In the genomic region with DNA sequence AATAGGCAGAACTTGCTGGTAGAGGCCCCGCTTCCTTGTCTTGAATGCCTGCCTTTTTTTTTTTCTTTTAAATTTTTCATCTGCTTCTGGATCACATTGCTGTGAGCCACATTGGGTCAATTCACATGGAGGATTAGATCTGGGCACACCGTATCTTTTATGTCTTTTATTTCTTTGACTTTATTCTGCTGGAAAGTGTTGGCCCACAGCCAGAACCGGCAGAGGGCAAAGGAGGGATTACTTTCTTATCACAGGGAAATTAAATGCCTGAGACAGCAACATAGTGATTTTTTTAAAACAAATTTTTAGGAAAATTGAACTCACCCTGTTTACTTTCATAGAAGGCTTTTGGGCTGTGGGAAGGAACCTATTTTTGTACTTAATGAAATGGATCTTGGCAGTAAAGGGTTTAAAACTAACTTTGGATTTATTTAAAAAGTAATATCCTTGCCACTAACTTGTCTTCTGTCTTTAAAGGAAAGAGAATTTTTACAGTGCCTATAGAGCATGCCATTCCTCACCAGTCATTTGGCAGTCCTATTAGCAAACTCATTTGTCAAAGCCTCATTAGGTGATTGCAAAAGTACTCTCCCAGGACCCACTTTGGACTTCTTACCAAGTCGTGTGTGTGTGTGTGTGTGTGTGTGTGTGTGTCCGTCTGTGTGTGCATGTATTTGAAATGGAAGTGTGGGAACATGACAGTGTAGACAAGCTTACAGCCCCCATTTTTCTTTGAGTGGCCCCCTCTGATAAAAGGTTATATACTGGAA, we compare ENCODE assay signal across 27 cellular contexts.
DNase-seq lines count a peak whose midpoint lies in the region; ATAC-seq, FAIRE-seq and TF ChIP-seq lines count a peak whose summit lies in the region.
"Had no signal": no experiment of that assay in that cellular context is flagged by ENCODE, and none has a peak within 500 bp of the region (broad histone marks: within the 10 kb centered on the region; RNA-seq: fewer than 3 reads in every experiment).

No MANE protein-coding gene starts in this region.

- H3K4me1 Mint-ChIP-seq in HFFc6 (ENCODE audit: low read depth) (no peaks in the 10 kb centered on the region), astrocyte (ENCODE audit: low read depth, unreplicated experiment) (no peaks in the 10 kb centered on the region), progenitor cell of endocrine pancreas (ENCODE audit: low read depth) (peaks cover 56% of the 10 kb centered on the region)
- H3K4me1 Mint-ChIP-seq in activated T-helper 2 cell treated with anti-CD3 and anti-CD28 coated beads, Interferon-gamma antibody, Interleukin-2, Interleukin-4, amounts not matched to agents 10 μg/mL and 5 μg/mL and 100 μg/mL, durations not matched to agents 14 hours and 24 hours and 36 hours (ENCODE audit: low read depth) = no peaks in the 10 kb centered on the region
- H3K4me1 Mint-ChIP-seq: activated T-helper 17 cell treated with anti-CD3 and anti-CD28 coated beads, Interleukin-2, amount 50 U/mL, for 72 hours; B cell had no signal

- no peak overlapping the region for H3K4me3 ChIP-seq in astrocyte (ENCODE audit: insufficient read depth, low read depth, low read length)
- H3K4me3 ChIP-seq in fibroblast of pulmonary artery (replicated peaks; ENCODE audit: low read depth, low read length) = no peak overlapping the region
- H3K4me3 ChIP-seq in lower lobe of right lung = no peak overlapping the region
- H3K4me3 ChIP-seq in HepG2 (replicated peaks in 1 of 3; ENCODE audit: insufficient read depth in 1 of 3, low read depth in 2 of 3, low read length in 3 of 3) = no peak overlapping the region
- H3K4me3 ChIP-seq: neural progenitor cell had no signal

- H3K4me1 ChIP-seq in astrocyte (ENCODE audit: insufficient read depth, low read length) (no peaks in the 10 kb centered on the region), lower lobe of right lung (peaks cover 19% of the 10 kb centered on the region), HepG2 (ENCODE audit: insufficient read depth, low read length) (no peaks in the 10 kb centered on the region)

- FAIRE-seq in astrocyte (lab: Jason Lieb, UNC) = no peak
- no peak for FAIRE-seq in HepG2 (lab: Jason Lieb, UNC)
- FAIRE-seq: endometrium, kidney, RCC 7860 had no signal

- no peak overlapping the region for H3K27ac ChIP-seq in astrocyte (ENCODE audit: low read depth, low read length)
- no peak overlapping the region for H3K27ac ChIP-seq in lower lobe of right lung
- H3K27ac ChIP-seq in HepG2 (ENCODE audit: extremely low read length, insufficient read depth, low read length) = no peak overlapping the region
- H3K27ac ChIP-seq: neural progenitor cell had no signal

- H3K9me3 ChIP-seq in astrocyte (ENCODE audit: insufficient read depth, low read depth, low read length) (no peaks in the 10 kb centered on the region), lower lobe of right lung (no peaks in the 10 kb centered on the region), HepG2 (ENCODE audit: low read length) (no peaks in the 10 kb centered on the region)

- H3K79me2 ChIP-seq in astrocyte (ENCODE audit: insufficient read depth, low read length) = no peaks in the 10 kb centered on the region
- no peaks in the 10 kb centered on the region for H3K79me2 ChIP-seq in HepG2 (ENCODE audit: insufficient read depth, low read length)

- DNase-seq in HFFc6 (peak; percentile 37), astrocyte (ENCODE audit: low read depth) (peak; percentile 46), fibroblast of pulmonary artery (ENCODE audit: low read depth) (peak; percentile 26), progenitor cell of endocrine pancreas (ENCODE audit: low spot score, unreplicated experiment) (no peak), lower lobe of right lung (no peak), HepG2 (ENCODE audit: low spot score) (no peak)
- no peak for DNase-seq in activated T-helper 2 cell treated with anti-CD3 and anti-CD28 coated beads, Interferon-gamma antibody, Interleukin-2, Interleukin-4, amounts not matched to agents 10 μg/mL and 5 μg/mL and 100 μg/mL, durations not matched to agents 14 hours and 24 hours and 36 hours (ENCODE audit: low spot score)
- DNase-seq: activated CD4-positive, CD25-positive, alpha-beta regulatory T cell treated with anti-CD3 and anti-CD28 coated beads, Interleukin-2, amount 50 U/mL, for 72 hours; activated CD8-positive, alpha-beta T cell treated with anti-CD3 and anti-CD28 coated beads for 36 hours; aorta; caudate nucleus; CD8-positive, alpha-beta T cell; glutamatergic neuron; GOT3; IMR-90; kidney; NCI-H1092; NCI-H187; T-cell had no signal

- no peak for TF ChIP-seq CTCF in HFFc6 (IDR thresholded peaks at IDR 0.05)
- TF ChIP-seq CTCF in astrocyte (IDR thresholded peaks at IDR 0.05; ENCODE audit: insufficient read depth, low read depth, low read length) = no peak
- TF ChIP-seq CTCF in fibroblast of pulmonary artery (IDR thresholded peaks at IDR 0.05; ENCODE audit: low read length, missing control alignments) = no peak
- no peak for TF ChIP-seq CTCF in progenitor cell of endocrine pancreas (IDR thresholded peaks at IDR 0.05; ENCODE audit: unreplicated experiment)
- no peak for TF ChIP-seq CTCF in lower lobe of right lung (IDR thresholded peaks at IDR 0.05)
- no peak for TF ChIP-seq CTCF in HepG2 (CRISPR knock-in tag; IDR thresholded peaks at IDR 0.05)

- in situ Hi-C loops in HepG2 (cut with HindIII; ENCODE audit: extremely low pct_ligation_motif_present, low pct_unique_long_range_greater_than_20kb) = no loop called here

- ATAC-seq in lower lobe of right lung (no peak), HepG2 (no peak), esophagus mucosa (no peak)
- ATAC-seq: activated CD8-positive, alpha-beta T cell treated with anti-CD3 and anti-CD28 coated beads for 36 hours; activated naive CD4-positive, alpha-beta T cell treated with anti-CD3 and anti-CD28 coated beads, Interleukin-2, amount 50 U/mL, for 72 hours; activated T-helper 17 cell treated with anti-CD3 and anti-CD28 coated beads, Interleukin-2, amount 50 U/mL, for 72 hours; CD8-positive, alpha-beta T cell; T-cell had no signal

- no TSS peak for BruUV-seq in HepG2 (replicated peaks; lab: Mats Ljungman, UMichigan)

- no peak for TF ChIP-seq POLR2A in HepG2 (IDR thresholded peaks at IDR 0.05; ENCODE audit: insufficient read depth in 1 of 2, low read depth in 2 of 2, low read length in 2 of 2)

- no peaks in the 10 kb centered on the region for H3K36me3 Mint-ChIP-seq in HFFc6 (ENCODE audit: low read depth)
- no peaks in the 10 kb centered on the region for H3K36me3 Mint-ChIP-seq in astrocyte (ENCODE audit: low read depth, unreplicated experiment)
- H3K36me3 Mint-ChIP-seq in progenitor cell of endocrine pancreas (ENCODE audit: insufficient read depth) = no peaks in the 10 kb centered on the region
- no peaks in the 10 kb centered on the region for H3K36me3 Mint-ChIP-seq in activated T-helper 2 cell treated with anti-CD3 and anti-CD28 coated beads, Interferon-gamma antibody, Interleukin-2, Interleukin-4, amounts not matched to agents 10 μg/mL and 5 μg/mL and 100 μg/mL, durations not matched to agents 14 hours and 24 hours and 36 hours (ENCODE audit: low read depth)
- H3K36me3 Mint-ChIP-seq: activated naive CD4-positive, alpha-beta T cell treated with anti-CD3 and anti-CD28 coated beads, Interleukin-2, amount 50 U/mL, for 72 hours; CD8-positive, alpha-beta T cell; T-cell had no signal

- H3K4me2 ChIP-seq in astrocyte (ENCODE audit: low read length) (no peak overlapping the region), HepG2 (ENCODE audit: low read depth, low read length) (no peak overlapping the region)
- H3K4me2 ChIP-seq: neural progenitor cell had no signal

- no peak for TF ChIP-seq RAD21 in HepG2 (CRISPR knock-in tag; IDR thresholded peaks at IDR 0.05)

- H3K9ac ChIP-seq in astrocyte (ENCODE audit: low read length) (no peak overlapping the region), HepG2 (ENCODE audit: insufficient read depth, low read depth, low read length) (no peak overlapping the region)
- H3K9ac ChIP-seq: neural progenitor cell had no signal

- H3K36me3 ChIP-seq in astrocyte (ENCODE audit: insufficient read depth, low read length) (no peaks in the 10 kb centered on the region), lower lobe of right lung (no peaks in the 10 kb centered on the region), HepG2 (replicated peaks in 1 of 2; ENCODE audit: control insufficient read depth in 1 of 2, insufficient read depth in 2 of 2, low read length in 2 of 2) (no peaks in the 10 kb centered on the region)
- H3K36me3 ChIP-seq: neural progenitor cell had no signal

- H3K27me3 ChIP-seq in astrocyte (ENCODE audit: insufficient read depth, low read length) (peaks cover 2% of the 10 kb centered on the region), lower lobe of right lung (ENCODE audit: low read depth) (no peaks in the 10 kb centered on the region), HepG2 (ENCODE audit: control insufficient read depth in 1 of 2, insufficient read depth in 2 of 2, low read length in 2 of 2) (no peaks in the 10 kb centered on the region)
- H3K27me3 ChIP-seq: neural progenitor cell had no signal

- intact Hi-C loops in activated T-helper 2 cell treated with anti-CD3 and anti-CD28 coated beads, Interferon-gamma antibody, Interleukin-2, Interleukin-4, amounts not matched to agents 10 μg/mL and 5 μg/mL and 100 μg/mL, durations not matched to agents 14 hours and 24 hours and 36 hours (cut with micrococcal nuclease) = no loop called here
- intact Hi-C loops in lower lobe of right lung (cut with DNase I) = no loop called here
- intact Hi-C loops in HepG2 (cut with micrococcal nuclease; ENCODE audit: unreplicated experiment) = no loop called here

- H3K27ac Mint-ChIP-seq in HFFc6 = no peak overlapping the region
- no peak overlapping the region for H3K27ac Mint-ChIP-seq in astrocyte (ENCODE audit: unreplicated experiment)
- H3K27ac Mint-ChIP-seq in progenitor cell of endocrine pancreas = peak overlapping the region; percentile 62
- H3K27ac Mint-ChIP-seq in activated T-helper 2 cell treated with anti-CD3 and anti-CD28 coated beads, Interferon-gamma antibody, Interleukin-2, Interleukin-4, amounts not matched to agents 10 μg/mL and 5 μg/mL and 100 μg/mL, durations not matched to agents 14 hours and 24 hours and 36 hours = no peak overlapping the region
- H3K27ac Mint-ChIP-seq: activated CD8-positive, alpha-beta T cell treated with anti-CD3 and anti-CD28 coated beads for 36 hours; activated naive CD4-positive, alpha-beta T cell treated with anti-CD3 and anti-CD28 coated beads, Interleukin-2, amount 50 U/mL, for 72 hours; activated T-helper 17 cell treated with anti-CD3 and anti-CD28 coated beads, Interleukin-2, amount 50 U/mL, for 72 hours; B cell; CD8-positive, alpha-beta T cell; neural progenitor cell; stimulated activated naive CD8-positive, alpha-beta T cell treated with anti-CD3 and anti-CD28 coated beads, Interleukin-15, Interleukin-2, amounts not matched to agents 100 ng/mL and 50 ng/mL, for 24 hours; T-cell had no signal

- CTCF ChIA-PET in HepG2 (lab: Yijun Ruan, JAX; ENCODE audit: low intra/inter-chr PET ratio, low total read pairs) = no interaction called here

- WGBS in HepG2 (ENCODE audit: low lambda C conversion rate) = 13% methylated on average over 5 of the region's 5 CpGs

- H3K9me3 Mint-ChIP-seq in HFFc6 (no peaks in the 10 kb centered on the region), astrocyte (ENCODE audit: unreplicated experiment) (peaks cover 4% of the 10 kb centered on the region), progenitor cell of endocrine pancreas (ENCODE audit: low read depth) (no peaks in the 10 kb centered on the region)
- no peaks in the 10 kb centered on the region for H3K9me3 Mint-ChIP-seq in activated T-helper 2 cell treated with anti-CD3 and anti-CD28 coated beads, Interferon-gamma antibody, Interleukin-2, Interleukin-4, amounts not matched to agents 10 μg/mL and 5 μg/mL and 100 μg/mL, durations not matched to agents 14 hours and 24 hours and 36 hours
- H3K9me3 Mint-ChIP-seq: activated CD8-positive, alpha-beta T cell treated with anti-CD3 and anti-CD28 coated beads for 36 hours; activated naive CD4-positive, alpha-beta T cell treated with anti-CD3 and anti-CD28 coated beads, Interleukin-2, amount 50 U/mL, for 72 hours; activated T-helper 17 cell treated with anti-CD3 and anti-CD28 coated beads, Interleukin-2, amount 50 U/mL, for 72 hours; CD8-positive, alpha-beta T cell; neural progenitor cell; stimulated activated naive CD8-positive, alpha-beta T cell treated with anti-CD3 and anti-CD28 coated beads, Interleukin-15, Interleukin-2, amounts not matched to agents 100 ng/mL and 50 ng/mL, for 24 hours; T-cell had no signal

- TF ChIP-seq EP300 in HepG2 (IDR thresholded peaks at IDR 0.05; ENCODE audit: low read depth in 2 of 2, low read length in 2 of 2) = no peak
- TF ChIP-seq EP300 in HepG2 (CRISPR knock-in tag; IDR thresholded peaks at IDR 0.05; ENCODE audit: borderline replicate concordance) = no peak

- H4K20me1 ChIP-seq in astrocyte (ENCODE audit: insufficient read depth, low read length) (no peaks in the 10 kb centered on the region), HepG2 (ENCODE audit: insufficient read depth, low read length) (no peaks in the 10 kb centered on the region)

- peaks cover 4% of the 10 kb centered on the region; the same call in 1 of the 2 replicates for H3K27me3 Mint-ChIP-seq in HFFc6 (ENCODE audit: insufficient read depth)
- peaks cover 4% of the 10 kb centered on the region for H3K27me3 Mint-ChIP-seq in astrocyte (ENCODE audit: low read depth, unreplicated experiment)
- H3K27me3 Mint-ChIP-seq in progenitor cell of endocrine pancreas = no peaks in the 10 kb centered on the region
- H3K27me3 Mint-ChIP-seq in activated T-helper 2 cell treated with anti-CD3 and anti-CD28 coated beads, Interferon-gamma antibody, Interleukin-2, Interleukin-4, amounts not matched to agents 10 μg/mL and 5 μg/mL and 100 μg/mL, durations not matched to agents 14 hours and 24 hours and 36 hours (ENCODE audit: low read depth) = peaks cover 7% of the 10 kb centered on the region

- POLR2A ChIA-PET in HepG2 (lab: Yijun Ruan, JAX) = no interaction called here

- H2AFZ ChIP-seq in astrocyte (ENCODE audit: low read depth, low read length) (no peak overlapping the region), HepG2 (ENCODE audit: low read length) (no peak overlapping the region)
- H2AFZ ChIP-seq: neural progenitor cell had no signal

- no peak overlapping the region for H3K4me3 Mint-ChIP-seq in HFFc6
- H3K4me3 Mint-ChIP-seq in astrocyte (ENCODE audit: unreplicated experiment) = no peak overlapping the region
- H3K4me3 Mint-ChIP-seq in progenitor cell of endocrine pancreas (ENCODE audit: low read depth) = no peak overlapping the region
- no peak overlapping the region for H3K4me3 Mint-ChIP-seq in activated T-helper 2 cell treated with anti-CD3 and anti-CD28 coated beads, Interferon-gamma antibody, Interleukin-2, Interleukin-4, amounts not matched to agents 10 μg/mL and 5 μg/mL and 100 μg/mL, durations not matched to agents 14 hours and 24 hours and 36 hours (ENCODE audit: low read depth)
- H3K4me3 Mint-ChIP-seq: activated CD8-positive, alpha-beta T cell treated with anti-CD3 and anti-CD28 coated beads for 36 hours; activated T-helper 17 cell treated with anti-CD3 and anti-CD28 coated beads, Interleukin-2, amount 50 U/mL, for 72 hours; B cell; CD8-positive, alpha-beta T cell; neural progenitor cell; stimulated activated naive CD8-positive, alpha-beta T cell treated with anti-CD3 and anti-CD28 coated beads, Interleukin-15, Interleukin-2, amounts not matched to agents 100 ng/mL and 50 ng/mL, for 24 hours; T-cell had no signal

Comparison
In these comparisons a context has a peak if more than half of its experiments do, and no peak if none do; other contexts are left out.
1. DNase-seq: peak in HFFc6 (single experiment), astrocyte (single experiment) and fibroblast of pulmonary artery (single experiment); none in progenitor cell of endocrine pancreas (single experiment), activated T-helper 2 cell treated with anti-CD3 and anti-CD28 coated beads, Interferon-gamma antibody, Interleukin-2, Interleukin-4, amounts not matched to agents 10 μg/mL and 5 μg/mL and 100 μg/mL, durations not matched to agents 14 hours and 24 hours and 36 hours (single experiment), lower lobe of right lung (single experiment) and HepG2 (single experiment).